28 cellular contexts compared by ENCODE assay signal in the genomic region with DNA sequence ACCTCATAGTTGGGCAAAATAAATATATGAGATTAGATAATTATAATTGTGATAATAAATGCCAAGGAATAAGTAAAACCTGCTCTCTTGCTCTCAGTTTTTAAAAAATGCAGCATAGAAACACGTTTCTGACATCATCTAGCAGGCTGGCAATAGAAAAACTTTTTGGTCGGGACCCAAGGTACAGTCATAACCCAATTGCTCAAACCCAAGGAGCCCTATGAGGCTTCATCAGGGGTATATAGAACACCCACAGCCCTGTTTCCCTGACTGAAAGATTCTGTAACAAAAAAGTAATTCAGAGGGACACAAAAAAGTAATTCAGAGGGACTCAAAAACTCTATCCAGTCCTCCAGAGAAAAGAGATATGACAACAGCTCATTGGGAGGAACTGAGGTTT. TPM values are rescaled to one million over a fixed set of nuclear protein-coding genes. Genes with fewer than 3 reads are reported as not detected.
DNase-seq lines count a peak whose midpoint lies in the region; ATAC-seq and TF ChIP-seq lines count a peak whose summit lies in the region.
"Had no signal": no experiment of that assay in that cellular context is flagged by ENCODE, and none has a peak within 500 bp of the region (broad histone marks: within the 10 kb centered on the region; RNA-seq: fewer than 3 reads in every experiment).

No MANE protein-coding gene starts in this region.

- peaks cover 96% of the 10 kb centered on the region for H3K79me2 ChIP-seq in GM23248 (ENCODE audit: insufficient read depth)

- ATAC-seq in HG03442 (IDR thresholded peaks at IDR 0.05; ENCODE audit: unreplicated experiment) = no peak
- no peak for ATAC-seq in HG03439 (IDR thresholded peaks at IDR 0.05; ENCODE audit: unreplicated experiment)
- ATAC-seq: A549, HepG2, K562 had no signal

- H3F3A ChIP-seq in GM23248 (ENCODE audit: insufficient read depth) = no peaks in the 10 kb centered on the region; the same call in 1 of the 2 replicates

- H3K36me3 ChIP-seq in GM23248 (ENCODE audit: low read depth) = no peaks in the 10 kb centered on the region
- H3K36me3 ChIP-seq: SJSA1 had no signal

- H3K9ac ChIP-seq in GM23248 = no peak overlapping the region

- H3K9me3 ChIP-seq in GM23248 (ENCODE audit: low read depth) = no peaks in the 10 kb centered on the region
- H3K9me3 ChIP-seq: A549, SJSA1 had no signal

- no peaks in the 10 kb centered on the region for H4K20me1 ChIP-seq in GM23248 (ENCODE audit: insufficient read depth)

- in situ Hi-C loops in GM23248 (cut with MboI) = no loop called here

- H3K9me2 ChIP-seq in GM23248 (ENCODE audit: insufficient read depth) = no peaks in the 10 kb centered on the region

- no peak overlapping the region for H3K4me3 ChIP-seq in AG10803 (ENCODE audit: low read length)
- no peak overlapping the region for H3K4me3 ChIP-seq in GM23248
- H3K4me3 ChIP-seq: A549, K562, SJSA1 had no signal

- H3K27me3 ChIP-seq in GM23248 (replicated peaks; ENCODE audit: insufficient read depth) = no peaks in the 10 kb centered on the region

- peak; percentile 39 for DNase-seq in AG10803 (ENCODE audit: low read depth)
- peak; percentile 74 for DNase-seq in GM23248
- peak; percentile 26 for DNase-seq in fibroblast of peridontal ligament (ENCODE audit: extremely low read depth)
- no peak for DNase-seq in effector CD8-positive, alpha-beta T cell (lab: John Stamatoyannopoulos, UW)
- DNase-seq: Calu3; CD8-positive, alpha-beta memory T cell; DMS153; GDM1; H7; NCI-H1092; NCI-H1436 treated with DMSO at 0.1 percent for 48 hours; NCI-H1930; NCI-H2227 treated with DMSO at 0.1 percent for 48 hours; NCI-H510A; NCI-H748 treated with DMSO at 0.1 percent for 48 hours; NK-92 treated with Interleukin-12 subunit alpha and Interleukin-12 subunit beta, amount 100 ng/mL, for 24 hours; T-helper 1 cell had no signal

- no peak overlapping the region for H3K27ac ChIP-seq in GM23248
- H3K27ac ChIP-seq in temporal lobe (ENCODE audit: low read depth, low read length) = peak overlapping the region; percentile 38
- H3K27ac ChIP-seq: A549, C4-2B, HL-60, SJSA1 had no signal

- peak overlapping the region; percentile 24 for H3K4me2 ChIP-seq in GM23248 (ENCODE audit: unreplicated experiment)
- H3K4me2 ChIP-seq: A549 had no signal

- H3K4me1 ChIP-seq in GM23248 (ENCODE audit: insufficient read depth) = peaks cover 20% of the 10 kb centered on the region; the same call in 1 of the 2 replicates

- no peak overlapping the region for H2AFZ ChIP-seq in GM23248

- WGBS in GM23248 (ENCODE audit: low coverage in 1 of 2, low lambda C conversion rate in 2 of 2, missing lambda C conversion rate in 2 of 2), 2 experiments = 9 to 21% methylated on average over 2 of the region's 2 CpGs

- no peak for TF ChIP-seq CTCF in AG10803 (conservative IDR thresholded peaks at IDR 0.05; ENCODE audit: low read length)

RNA-seq across cellular contexts. Expression of gene PDE1C, which starts 3.8 kb away (rescaled TPM):
- 33.8 and 43.1 TPM in 2 replicates for total RNA-seq in GM23248 (2014; rRNA removed; shearing (Covaris generic))
- polyA plus RNA-seq in GM23248 (2016; fragmentation: Nextera tagmentation; extraction: Ambion mirVana) = 20.1 and 23.5 TPM in 2 replicates
- total RNA-seq in temporal lobe = 21.1 TPM
- total RNA-seq: CD8-positive, alpha-beta memory T cell; HepG2; HT-29; K562; LHCN-M2 had no signal
- polyA plus RNA-seq: CD8-positive, alpha-beta memory T cell; HepG2 had no signal
